In genomic region chr11:105151936-105152554, GRCh38 we compare ENCODE assay signal across 24 cellular contexts. TPM values are rescaled to one million over a fixed set of nuclear protein-coding genes. Genes with fewer than 3 reads are reported as not detected.
DNase-seq lines count a peak whose midpoint lies in the region; ATAC-seq and TF ChIP-seq lines count a peak whose summit lies in the region.
"Had no signal": no experiment of that assay in that cellular context is flagged by ENCODE, and none has a peak within 500 bp of the region (broad histone marks: within the 10 kb centered on the region; RNA-seq: fewer than 3 reads in every experiment).

No MANE protein-coding gene starts in this region.

- H3K36me3 ChIP-seq in GM23248 (ENCODE audit: low read depth) (no peaks in the 10 kb centered on the region), RWPE2 (ENCODE audit: low read depth) (no peaks in the 10 kb centered on the region), osteoblast (ENCODE audit: insufficient read depth, low read length) (no peaks in the 10 kb centered on the region)
- H3K36me3 ChIP-seq: gastrocnemius medialis had no signal

- WGBS in GM23248 (ENCODE audit: low coverage in 1 of 2, low lambda C conversion rate in 2 of 2, missing lambda C conversion rate in 2 of 2), 2 experiments = 56% methylated on average over 8 of the region's 8 CpGs

- H3F3A ChIP-seq in GM23248 (ENCODE audit: insufficient read depth) = peaks cover 16% of the 10 kb centered on the region; the same call in 1 of the 2 replicates

- DNase-seq in GM23248 (peak; percentile 56), RWPE2 (ENCODE audit: low spot score) (no peak), osteoblast (ENCODE audit: insufficient read length, low spot score, missing footprints) (peak; percentile 23), NCI-H2081 (lab: John Stamatoyannopoulos, UW) (no peak), NCI-H69 (lab: John Stamatoyannopoulos, UW) (no peak)
- DNase-seq: activated CD4-positive, alpha-beta T cell treated with anti-CD3 and anti-CD28 coated beads, Interleukin-2, amount 50 U/mL, for 1 hour; activated CD8-positive, alpha-beta memory T cell treated with anti-CD3 and anti-CD28 coated beads, Interleukin-2, amount 50 U/mL, for 4 hours; amniotic stem cell; CD8-positive, alpha-beta memory T cell; cerebellar nuclear complex; DMS53; gastrocnemius medialis; KBM-7; NCI-H1048; NCI-H2029 treated with DMSO at 0.1 percent for 48 hours; NCI-H510A; psoas muscle had no signal

- H4K20me1 ChIP-seq in GM23248 (ENCODE audit: insufficient read depth) (no peaks in the 10 kb centered on the region), osteoblast (ENCODE audit: insufficient read depth, low read length) (no peaks in the 10 kb centered on the region)

- H3K79me2 ChIP-seq in GM23248 (ENCODE audit: insufficient read depth) (no peaks in the 10 kb centered on the region), osteoblast (ENCODE audit: insufficient read depth, low read length) (no peaks in the 10 kb centered on the region)

- in situ Hi-C loops in GM23248 (cut with MboI) = no loop called here

- TF ChIP-seq CTCF in RWPE2 (IDR thresholded peaks at IDR 0.05; ENCODE audit: poor library complexity, severe bottlenecking) = no peak
- TF ChIP-seq CTCF in osteoblast (IDR thresholded peaks at IDR 0.05; ENCODE audit: extremely low read depth, low read depth, low read length) = no peak

- no peaks in the 10 kb centered on the region for H3K9me2 ChIP-seq in GM23248 (ENCODE audit: insufficient read depth)

- H3K4me1 ChIP-seq in GM23248 (ENCODE audit: insufficient read depth) (no peaks in the 10 kb centered on the region), RWPE2 (ENCODE audit: insufficient read depth, poor library complexity, severe bottlenecking) (peaks cover 8% of the 10 kb centered on the region), osteoblast (ENCODE audit: insufficient read depth, low read length) (no peaks in the 10 kb centered on the region)
- H3K4me1 ChIP-seq: gastrocnemius medialis, psoas muscle had no signal

- ATAC-seq in RWPE2 (ENCODE audit: low read depth) (peak; percentile 98), esophagus mucosa (peak; percentile 92), GM18867 (IDR thresholded peaks at IDR 0.05; ENCODE audit: unreplicated experiment) (no peak)
- ATAC-seq: gastrocnemius medialis, HCT116, Right ventricle myocardium inferior had no signal

- H3K27me3 ChIP-seq in GM23248 (replicated peaks; ENCODE audit: insufficient read depth) (no peaks in the 10 kb centered on the region), RWPE2 (ENCODE audit: insufficient read depth, poor library complexity, severe bottlenecking) (no peaks in the 10 kb centered on the region), osteoblast (ENCODE audit: insufficient read depth, low read length) (no peaks in the 10 kb centered on the region)
- H3K27me3 ChIP-seq: gastrocnemius medialis had no signal

- H2AFZ ChIP-seq in GM23248 (no peak overlapping the region), osteoblast (ENCODE audit: low read length) (no peak overlapping the region)

- H3K4me3 ChIP-seq in GM23248 (no peak overlapping the region), RWPE2 (ENCODE audit: severe bottlenecking) (no peak overlapping the region), osteoblast (ENCODE audit: insufficient read depth, low read length) (no peak overlapping the region)
- H3K4me3 ChIP-seq: gastrocnemius medialis, psoas muscle had no signal

- H3K4me2 ChIP-seq in GM23248 (ENCODE audit: unreplicated experiment) = no peak overlapping the region
- H3K4me2 ChIP-seq in osteoblast (ENCODE audit: insufficient read depth, low read length) = no peak overlapping the region

- H3K9me3 ChIP-seq in GM23248 (ENCODE audit: low read depth) (no peaks in the 10 kb centered on the region), RWPE2 (ENCODE audit: severe bottlenecking) (no peaks in the 10 kb centered on the region), osteoblast (ENCODE audit: low read depth, low read length) (no peaks in the 10 kb centered on the region)
- H3K9me3 ChIP-seq: gastrocnemius medialis, psoas muscle had no signal

- H3K27ac ChIP-seq in GM23248 (no peak overlapping the region), RWPE2 (ENCODE audit: poor library complexity, severe bottlenecking) (peak overlapping the region; percentile 66), osteoblast (ENCODE audit: low read depth, low read length) (no peak overlapping the region)
- H3K27ac ChIP-seq: gastrocnemius medialis, HL-60, psoas muscle had no signal

- H3K9ac ChIP-seq in GM23248 = no peak overlapping the region

RNA-seq across cellular contexts. Expression of gene CARD18, which starts 12.5 kb away (rescaled TPM):
- total RNA-seq in GM23248 (2014; rRNA removed; shearing (Covaris generic)) = not detected in 2 replicates
- polyA plus RNA-seq in GM23248 (2016; fragmentation: Nextera tagmentation; extraction: Ambion mirVana) = not detected in 2 replicates
- 4.4 TPM for total RNA-seq in esophagus mucosa
- not detected in 2 replicates for total RNA-seq in osteoblast
- total RNA-seq: CD8-positive, alpha-beta memory T cell; gastrocnemius medialis; psoas muscle; temporal lobe had no signal
- polyA plus RNA-seq: CD8-positive, alpha-beta memory T cell; neural cell; psoas muscle had no signal

Comparison
In these comparisons a context has a peak if more than half of its experiments do, and no peak if none do; other contexts are left out.
1. DNase-seq: peak in GM23248 (single experiment) and osteoblast (single experiment); none in RWPE2 (single experiment), NCI-H2081 (0 of 2) and NCI-H69 (single experiment).